26 cellular contexts compared by ENCODE assay signal in the genomic region with DNA sequence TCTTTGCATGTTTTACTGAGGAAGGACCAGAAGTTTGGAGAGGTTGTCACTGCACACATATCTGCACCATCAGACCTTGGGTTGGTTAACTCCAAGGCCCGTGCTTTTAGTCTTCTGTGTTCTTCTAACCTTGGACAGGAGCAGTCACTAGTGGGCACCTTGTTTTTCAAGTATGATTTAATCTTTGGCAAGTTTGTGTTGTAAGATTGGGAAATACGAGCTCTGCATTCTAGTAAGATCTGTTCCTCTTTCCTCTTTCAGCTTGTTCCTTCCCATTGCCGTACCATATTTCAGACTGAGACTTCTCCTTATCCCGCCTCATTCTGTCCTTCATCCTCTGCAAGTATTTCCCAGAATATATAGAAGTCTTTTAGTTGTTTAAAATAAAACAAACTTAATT. TPM values are rescaled to one million over a fixed set of nuclear protein-coding genes. Genes with fewer than 3 reads are reported as not detected.
DNase-seq lines count a peak whose midpoint lies in the region; ATAC-seq and TF ChIP-seq lines count a peak whose summit lies in the region.
"Had no signal": no experiment of that assay in that cellular context is flagged by ENCODE, and none has a peak within 500 bp of the region (broad histone marks: within the 10 kb centered on the region; RNA-seq: fewer than 3 reads in every experiment).

No MANE protein-coding gene starts in this region.

- no peak overlapping the region for H3K4me3 Mint-ChIP-seq in activated T-helper 17 cell treated with anti-CD3 and anti-CD28 coated beads, Interleukin-2, amount 50 U/mL, for 72 hours
- H3K4me3 Mint-ChIP-seq: activated CD4-positive, alpha-beta T cell treated with anti-CD3 and anti-CD28 coated beads, Interleukin-2, amount 10 ng/mL, durations not matched to agents 7 days and 5 days; CD4-positive, CD25-positive, alpha-beta regulatory T cell; effector memory CD8-positive, alpha-beta T cell; neural progenitor cell had no signal

- H3K4me1 Mint-ChIP-seq in activated T-helper 17 cell treated with anti-CD3 and anti-CD28 coated beads, Interleukin-2, amount 50 U/mL, for 72 hours: peaks cover 27% of the 10 kb centered on the region

- no peak overlapping the region for H2AFZ ChIP-seq in PC-3 (ENCODE audit: low read length)
- H2AFZ ChIP-seq: neural progenitor cell, parathyroid adenoma had no signal

- peak overlapping the region; percentile 32 to 42 for H3K4me3 ChIP-seq in neutrophil (ENCODE audit: low read depth in 1 of 2, low read length in 1 of 2)
- no peak overlapping the region for H3K4me3 ChIP-seq in PC-3 (ENCODE audit: low read length)
- H3K4me3 ChIP-seq: neural progenitor cell, skin epidermis had no signal

- POLR2A ChIA-PET in PC-3 (lab: Charles Lee; ENCODE audit: unreplicated experiment): no interaction called here

- H3K36me3 ChIP-seq in neutrophil (no peaks in the 10 kb centered on the region), PC-3 (ENCODE audit: low read depth, low read length) (no peaks in the 10 kb centered on the region)
- H3K36me3 ChIP-seq: neural progenitor cell had no signal

- no peaks in the 10 kb centered on the region for H4K20me1 ChIP-seq in PC-3 (ENCODE audit: low read length)

- no peaks in the 10 kb centered on the region for H3K36me3 Mint-ChIP-seq in activated T-helper 17 cell treated with anti-CD3 and anti-CD28 coated beads, Interleukin-2, amount 50 U/mL, for 72 hours (ENCODE audit: low read depth)
- H3K36me3 Mint-ChIP-seq: CD4-positive, CD25-positive, alpha-beta regulatory T cell; neural progenitor cell had no signal

- intact Hi-C loops in PC-3 (cut with micrococcal nuclease): no loop called here

- no peaks in the 10 kb centered on the region for H3K9me3 Mint-ChIP-seq in activated T-helper 17 cell treated with anti-CD3 and anti-CD28 coated beads, Interleukin-2, amount 50 U/mL, for 72 hours
- H3K9me3 Mint-ChIP-seq: CD4-positive, CD25-positive, alpha-beta regulatory T cell; effector memory CD8-positive, alpha-beta T cell had no signal

- H3K27me3 ChIP-seq in neutrophil (no peaks in the 10 kb centered on the region), PC-3 (ENCODE audit: low read length) (no peaks in the 10 kb centered on the region)

- no peaks in the 10 kb centered on the region for H3K79me2 ChIP-seq in PC-3 (ENCODE audit: low read length)
- H3K79me2 ChIP-seq: parathyroid adenoma had no signal

- ATAC-seq in GM19395 (IDR thresholded peaks at IDR 0.05; ENCODE audit: unreplicated experiment): no peak
- no peak for ATAC-seq in activated T-helper 17 cell treated with anti-CD3 and anti-CD28 coated beads, Interleukin-2, amount 50 U/mL, for 72 hours (replicated peaks)
- no peak for ATAC-seq in PC-3
- ATAC-seq: effector memory CD8-positive, alpha-beta T cell; Panc1 had no signal

- H3K9me3 ChIP-seq in neutrophil (no peaks in the 10 kb centered on the region), PC-3 (ENCODE audit: low read length) (no peaks in the 10 kb centered on the region)

- no peaks in the 10 kb centered on the region for H3K27me3 Mint-ChIP-seq in activated T-helper 17 cell treated with anti-CD3 and anti-CD28 coated beads, Interleukin-2, amount 50 U/mL, for 72 hours
- H3K27me3 Mint-ChIP-seq: effector memory CD8-positive, alpha-beta T cell had no signal

- peak overlapping the region; percentile 84 for H3K27ac ChIP-seq in neutrophil
- no peak overlapping the region for H3K27ac ChIP-seq in PC-3 (ENCODE audit: low read length)
- H3K27ac ChIP-seq: neural progenitor cell, parathyroid adenoma, skin epidermis had no signal

- H3K4me1 ChIP-seq in neutrophil (ENCODE audit: control insufficient read depth in 1 of 2, insufficient read depth in 1 of 2, low read depth in 1 of 2, low read length in 1 of 2): peaks cover 57 to 62% of the 10 kb centered on the region in 2 experiments
- 0 out of 2 replicates have a peak, but pooled peaks cover 5% of the 10 kb centered on the region for H3K4me1 ChIP-seq in PC-3 (ENCODE audit: insufficient read depth, low read length)
- H3K4me1 ChIP-seq: neural progenitor cell, parathyroid adenoma had no signal

- TF ChIP-seq CTCF in neutrophil (IDR thresholded peaks at IDR 0.05): no peak
- TF ChIP-seq CTCF in PC-3 (conservative IDR thresholded peaks at IDR 0.05; ENCODE audit: low read depth, low read length): no peak

- DNase-seq in GF-D8 (lab: John Stamatoyannopoulos, UW) (peak; percentile 48), MV-4-11 (lab: John Stamatoyannopoulos, UW) (peak; percentile 84), SIG-M5 treated with dmso at 0.1 percent for 504 hours (lab: John Stamatoyannopoulos, UW; ENCODE audit: unreplicated experiment) (peak; percentile 89), PC-3 (no peak)
- no peak for DNase-seq in activated T-cell treated with anti-CD3 and anti-CD28 coated beads, Interleukin-2, amount 50 U/mL, for 1 hour
- DNase-seq: activated CD4-positive, alpha-beta T cell treated with anti-CD3 and anti-CD28 coated beads, Interleukin-2, amount 10 ng/mL, durations not matched to agents 7 days and 5 days; activated naive CD4-positive, alpha-beta T cell treated with Interleukin-2 at 50 U/mL for 16 hours; CD4-positive, CD25-positive, alpha-beta regulatory T cell; central memory CD4-positive, alpha-beta T cell; cortex of kidney; effector memory CD8-positive, alpha-beta T cell; glutamatergic neuron; IMR-90; mesendoderm; NCI-H1417; NCI-H2081; SHP77; stimulated activated naive CD4-positive, alpha-beta T cell; T-helper 9 cell had no signal

- no peak overlapping the region for H3K4me2 ChIP-seq in PC-3 (ENCODE audit: low read length)
- H3K4me2 ChIP-seq: neural progenitor cell had no signal

- H3K9me2 ChIP-seq in PC-3 (replicated peaks; ENCODE audit: low read length): no peaks in the 10 kb centered on the region

- H3K27ac Mint-ChIP-seq in activated T-helper 17 cell treated with anti-CD3 and anti-CD28 coated beads, Interleukin-2, amount 50 U/mL, for 72 hours: no peak overlapping the region
- H3K27ac Mint-ChIP-seq: activated CD4-positive, alpha-beta T cell treated with anti-CD3 and anti-CD28 coated beads, Interleukin-2, amount 10 ng/mL, durations not matched to agents 7 days and 5 days; CD4-positive, CD25-positive, alpha-beta regulatory T cell; effector memory CD8-positive, alpha-beta T cell; neural progenitor cell had no signal

- H3F3A ChIP-seq in PC-3 (ENCODE audit: low read length, unreplicated experiment): no peaks in the 10 kb centered on the region

- no peak overlapping the region for H3K9ac ChIP-seq in PC-3 (ENCODE audit: low read length)
- H3K9ac ChIP-seq: neural progenitor cell, parathyroid adenoma had no signal

- no TSS peak for BruUV-seq in PC-3 (replicated peaks; lab: Mats Ljungman, UMichigan)

- CTCF ChIA-PET in PC-3 (lab: Charles Lee): no interaction called here

RNA-seq across cellular contexts. Expression of a gene that starts 5.1 kb away (rescaled TPM):
- 1 to 10 TPM; 2.8 to 3.8 TPM for total RNA-seq in activated T-helper 17 cell treated with anti-CD3 and anti-CD28 coated beads, Interleukin-2, amount 50 U/mL, for 72 hours
- total RNA-seq in PC-3 (2014; rRNA removed): 0.95 and 1.4 TPM in 2 replicates

RNA-seq across cellular contexts. Expression of a gene that starts 19.0 kb away (rescaled TPM):
- total RNA-seq in activated T-helper 17 cell treated with anti-CD3 and anti-CD28 coated beads, Interleukin-2, amount 50 U/mL, for 72 hours: 10 to 100 TPM; 10.9 to 16.2 TPM
- 5.2 and 6.0 TPM in 2 replicates for total RNA-seq in PC-3 (2014; rRNA removed)

Comparison
In these comparisons a context has a peak if more than half of its experiments do, and no peak if none do; other contexts are left out.
1. DNase-seq: peak in GF-D8 (single experiment), MV-4-11 (single experiment) and SIG-M5 treated with dmso at 0.1 percent for 504 hours (single experiment); none in activated T-cell treated with anti-CD3 and anti-CD28 coated beads, Interleukin-2, amount 50 U/mL, for 1 hour (single experiment) and PC-3 (single experiment).